In genomic region chr13:44903596-44903995, GRCh38 we compare ENCODE assay signal across 9 cellular contexts.
DNase-seq lines count a peak whose midpoint lies in the region; ATAC-seq and TF ChIP-seq lines count a peak whose summit lies in the region.
"Had no signal": no experiment of that assay in that cellular context is flagged by ENCODE, and none has a peak within 500 bp of the region (broad histone marks: within the 10 kb centered on the region; RNA-seq: fewer than 3 reads in every experiment).

No MANE protein-coding gene starts in this region.

- peak overlapping the region; percentile 69 for H3K27ac ChIP-seq in layer of hippocampus (ENCODE audit: low read depth, low read length)

- intact Hi-C loops in sciatic nerve (cut with DNase I) = no loop called here

- TF ChIP-seq CTCF in cardiac fibroblast (IDR thresholded peaks at IDR 0.05; ENCODE audit: low read depth, low read length) = no peak

- ATAC-seq in sciatic nerve (peak; percentile 95), GM19452 (IDR thresholded peaks at IDR 0.05; ENCODE audit: unreplicated experiment) (no peak), GM21825 (IDR thresholded peaks at IDR 0.05; ENCODE audit: unreplicated experiment) (no peak)
- ATAC-seq: activated T-cell treated with anti-CD3 and anti-CD28 coated beads, Interleukin-2, amount 50 U/mL, for 4 hours had no signal

- DNase-seq in GM03348 (ENCODE audit: low spot score) = peak; percentile 81
- DNase-seq in cardiac fibroblast (ENCODE audit: low read depth in 2 of 2) = peak; percentile 90 to 98
- peak; percentile 86 for DNase-seq in sciatic nerve (ENCODE audit: low spot score)
- DNase-seq in GM19240 (ENCODE audit: insufficient read length, low spot score) = no peak
- DNase-seq in NCI-H510A treated with DMSO at 0.1 percent for 48 hours (lab: John Stamatoyannopoulos, UW) = no peak
- DNase-seq: activated T-cell treated with anti-CD3 and anti-CD28 coated beads, Interleukin-2, amount 50 U/mL, for 4 hours had no signal

- H3K4me3 ChIP-seq in cardiac fibroblast (replicated peaks in 1 of 2; ENCODE audit: low read depth in 2 of 2, low read length in 2 of 2) = no peak overlapping the region

- H3K27me3 ChIP-seq in layer of hippocampus (ENCODE audit: control insufficient read depth, insufficient read depth, low read length) = no peaks in the 10 kb centered on the region

Comparison
In these comparisons a context has a peak if more than half of its experiments do, and no peak if none do; other contexts are left out.
1. DNase-seq: peak in GM03348 (single experiment), cardiac fibroblast (2 of 2) and sciatic nerve (single experiment); none in GM19240 (single experiment) and NCI-H510A treated with DMSO at 0.1 percent for 48 hours (single experiment).